Comparison of ENCODE assay signal across 9 cellular contexts in the genomic region with DNA sequence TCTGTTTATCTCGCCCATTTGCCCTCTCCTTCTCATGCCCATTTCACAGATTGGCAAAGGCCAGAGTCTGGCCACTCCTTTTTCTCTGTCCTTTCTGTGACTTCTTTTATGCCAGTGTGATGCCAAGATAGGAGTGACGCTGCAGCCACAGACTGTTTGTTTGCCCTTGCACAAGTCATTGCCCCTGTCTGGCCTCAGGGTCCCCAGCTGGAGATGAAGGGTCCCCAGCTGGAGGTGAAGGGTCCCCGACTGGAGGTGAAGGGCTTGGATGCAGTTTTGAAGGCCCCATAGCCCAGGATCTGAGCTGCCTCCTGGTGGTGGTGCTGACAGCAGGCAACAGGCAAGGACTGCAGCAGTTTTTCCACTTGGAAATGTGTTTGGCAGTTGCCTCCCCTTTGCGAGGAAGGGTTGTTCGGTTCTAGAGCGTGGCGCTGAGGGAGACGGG. TPM values are rescaled to one million over a fixed set of nuclear protein-coding genes. Genes with fewer than 3 reads are reported as not detected.
DNase-seq lines count a peak whose midpoint lies in the region; ATAC-seq and TF ChIP-seq lines count a peak whose summit lies in the region.
"Had no signal": no experiment of that assay in that cellular context is flagged by ENCODE, and none has a peak within 500 bp of the region (broad histone marks: within the 10 kb centered on the region; RNA-seq: fewer than 3 reads in every experiment).

No MANE protein-coding gene starts in this region.

- H4K20me1 ChIP-seq in KMS-11 (ENCODE audit: insufficient read depth): no peaks in the 10 kb centered on the region

- H3K4me2 ChIP-seq in KMS-11: no peak overlapping the region

- ATAC-seq in GM19455 (IDR thresholded peaks at IDR 0.05; ENCODE audit: unreplicated experiment): no peak

- DNase-seq in AG10803 (ENCODE audit: low read depth): peak; percentile 74
- DNase-seq in dermis blood vessel endothelial cell: peak; percentile 68
- peak; percentile 67 for DNase-seq in medulla oblongata (ENCODE audit: extremely low spot score)
- DNase-seq in SKM-1 (lab: John Stamatoyannopoulos, UW; ENCODE audit: unreplicated experiment): no peak
- no peak for DNase-seq in NCI-H524 treated with DMSO at 0.1 percent for 48 hours (lab: John Stamatoyannopoulos, UW)
- DNase-seq in activated gamma-delta T cell (lab: John Stamatoyannopoulos, UW): no peak

- no peak overlapping the region for H3K4me3 ChIP-seq in AG10803 (ENCODE audit: low read length)
- no peak overlapping the region for H3K4me3 ChIP-seq in KMS-11 (IDR thresholded peaks at IDR 0.05; ENCODE audit: insufficient read depth, low read depth, low read length)
- H3K4me3 ChIP-seq: tibial nerve had no signal

- H3K79me2 ChIP-seq in KMS-11 (ENCODE audit: insufficient read depth, low read depth): no peaks in the 10 kb centered on the region

- no peaks in the 10 kb centered on the region for H3K36me3 ChIP-seq in KMS-11 (ENCODE audit: insufficient read depth)
- H3K36me3 ChIP-seq: tibial nerve had no signal

- H3K27ac ChIP-seq in KMS-11: no peak overlapping the region
- H3K27ac ChIP-seq: tibial nerve had no signal

- TF ChIP-seq CTCF in AG10803 (conservative IDR thresholded peaks at IDR 0.05; ENCODE audit: low read length): peak; percentile 91
- 0 out of 2 replicates have a peak, but pooled peaks have one; percentile 8 for TF ChIP-seq CTCF in KMS-11 (conservative IDR thresholded peaks at IDR 0.05; ENCODE audit: low read depth, low read length)

- no peak overlapping the region for H2AFZ ChIP-seq in KMS-11 (ENCODE audit: low read depth)

- peaks cover 9% of the 10 kb centered on the region; the same call in 1 of the 2 replicates for H3K27me3 ChIP-seq in KMS-11 (ENCODE audit: insufficient read depth, low read depth)
- H3K27me3 ChIP-seq: tibial nerve had no signal

- H3K9ac ChIP-seq in KMS-11: no peak overlapping the region

- no peaks in the 10 kb centered on the region for H3K4me1 ChIP-seq in KMS-11 (ENCODE audit: low read depth, poor library complexity, severe bottlenecking)

RNA-seq across cellular contexts. Expression of a gene that starts 50.8 kb away (rescaled TPM):
- total RNA-seq in dermis blood vessel endothelial cell: 2.0 and 2.6 TPM in 2 replicates

RNA-seq across cellular contexts. Expression of a gene that starts 55.9 kb away (rescaled TPM):
- total RNA-seq in dermis blood vessel endothelial cell: 12.1 and 15.1 TPM in 2 replicates

Comparison
In these comparisons a context has a peak if more than half of its experiments do, and no peak if none do; other contexts are left out.
1. DNase-seq: peak in AG10803 (single experiment), dermis blood vessel endothelial cell (single experiment) and medulla oblongata (single experiment); none in SKM-1 (single experiment), NCI-H524 treated with DMSO at 0.1 percent for 48 hours (single experiment) and activated gamma-delta T cell (single experiment).